Comparison of ENCODE assay signal across 1 cellular context in the genomic region with DNA sequence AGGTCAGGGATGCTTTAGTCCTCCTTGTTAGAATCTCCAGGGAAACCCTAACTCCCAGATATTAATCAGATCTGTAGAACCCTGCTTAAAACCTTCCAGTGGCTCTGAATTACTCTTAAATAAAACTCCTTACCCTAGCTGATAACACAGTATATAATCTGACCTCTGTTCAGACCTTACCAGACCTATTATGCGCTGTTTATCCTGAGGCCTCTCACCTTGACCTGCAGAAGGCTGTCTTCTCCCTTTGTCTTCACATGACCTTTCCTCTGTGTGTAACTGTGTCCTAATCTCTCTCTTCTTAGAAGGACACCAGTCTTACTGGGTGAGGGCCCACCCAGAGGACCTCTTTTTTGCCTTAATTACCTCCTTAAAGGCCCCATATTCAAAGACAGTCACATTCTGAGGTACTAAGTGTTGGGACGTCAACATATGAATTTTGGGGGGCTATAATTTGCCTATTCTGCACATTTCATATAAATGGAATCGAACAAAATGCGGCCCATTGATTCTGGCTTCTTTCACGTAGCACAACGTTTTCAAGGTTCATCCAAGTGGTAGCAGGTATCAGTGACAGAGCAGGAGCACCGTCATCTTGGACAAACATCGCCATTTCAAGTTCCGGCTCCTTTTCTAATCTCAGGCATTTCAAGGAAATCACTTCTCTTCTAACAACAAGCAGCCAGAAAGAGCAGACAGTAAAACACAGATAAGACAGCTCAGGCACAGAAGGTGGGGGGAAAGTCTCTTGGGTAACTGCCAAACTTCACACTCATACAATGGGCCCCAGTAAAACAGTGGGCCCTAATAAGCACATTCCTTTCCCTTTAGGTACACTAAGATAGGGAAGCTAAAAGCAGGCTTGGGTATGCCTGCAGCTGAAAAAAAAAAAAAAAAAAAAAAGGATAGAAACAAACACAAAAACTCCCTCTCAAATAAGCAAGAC.
TF ChIP-seq lines count a peak whose summit lies in the region.

No MANE protein-coding gene starts in this region.

TF ChIP-seq in K562, 482 proteins besides CTCF, POLR2A, EP300 and RAD21 (continued from another document and continues in another):
- TF ChIP-seq TBL1XR1 (IDR thresholded peaks at IDR 0.05; ENCODE audit: low read length in 2 of 2) (peak in 1 of 2 experiments; percentile 70; a peak in 1 of 4 replicates), KAT8 (IDR thresholded peaks at IDR 0.05; ENCODE audit: low read depth) (0 out of 2 replicates have a peak, but pooled peaks have one; percentile 28), TAF15 (IDR thresholded peaks at IDR 0.05; ENCODE audit: low read depth, low read length) (no peak), MCM7 (IDR thresholded peaks at IDR 0.05) (0 out of 4 replicates have a peak, but pooled peaks of 1 of the 2 experiments have one; percentile 35), KLF16 (IDR thresholded peaks at IDR 0.05) (peak; percentile 63; the same call in 1 of the 2 replicates), RAD51 (IDR thresholded peaks at IDR 0.05; ENCODE audit: borderline replicate concordance, low read depth) (0 out of 2 replicates have a peak, but pooled peaks have one; percentile 10), ASH1L (IDR thresholded peaks at IDR 0.05; ENCODE audit: borderline replicate concordance, low read depth, partially characterized antibody) (no peak), TGIF2 (CRISPR knock-in tag; IDR thresholded peaks at IDR 0.05) (no peak), NRF1 (conservative IDR thresholded peaks at IDR 0.05 in 1 of 2, IDR thresholded peaks at IDR 0.05 in 1 of 2) (peak; percentile 16 to 20; a peak in 1 of 4 replicates), ATF1 (CRISPR knock-in tag; IDR thresholded peaks at IDR 0.05) (no peak), ATF1 (tag; IDR thresholded peaks at IDR 0.05) (peak; percentile 59; the same call in 1 of the 2 replicates), HNRNPH1 (optimal IDR thresholded peaks at IDR 0.05; ENCODE audit: low read depth, low read length) (no peak), RHOXF2B (CRISPR knock-in tag; conservative IDR thresholded peaks at IDR 0.05) (no peak), NEUROD1 (IDR thresholded peaks at IDR 0.05; ENCODE audit: borderline replicate concordance, low read depth, low read length, partially characterized antibody) (no peak), CC2D1A (IDR thresholded peaks at IDR 0.05) (0 out of 2 replicates have a peak, but pooled peaks have one; percentile 38), TAL1 (IDR thresholded peaks at IDR 0.05) (peak; percentile 90), HDAC2 (IDR thresholded peaks at IDR 0.05) (peak; percentile 98), GTF2F1 (IDR thresholded peaks at IDR 0.05; ENCODE audit: low read depth, low read length) (no peak), CBFA2T3 (IDR thresholded peaks at IDR 0.05) (peak; percentile 96), ZBTB7A (IDR thresholded peaks at IDR 0.05; ENCODE audit: borderline replicate concordance, control insufficient read depth, low read depth, low read length) (no peak), CSDE1 (IDR thresholded peaks at IDR 0.05) (no peak), MBD2 (IDR thresholded peaks at IDR 0.05; ENCODE audit: borderline replicate concordance, low read depth) (peak; percentile 23; the same call in 1 of the 2 replicates), NCOA1 (IDR thresholded peaks at IDR 0.05; ENCODE audit: low read depth) (peak; percentile 80; the same call in 1 of the 2 replicates), MECOM (CRISPR knock-in tag; IDR thresholded peaks at IDR 0.05) (no peak), RCOR1 (IDR thresholded peaks at IDR 0.05; ENCODE audit: borderline replicate concordance in 1 of 2, low read depth in 2 of 2, low read length in 2 of 2) (peak; percentile 85 to 98), HNRNPK (IDR thresholded peaks at IDR 0.05; ENCODE audit: low read depth, low read length, poor library complexity, severe bottlenecking) (no peak), ZNF384 (IDR thresholded peaks at IDR 0.05; ENCODE audit: low read depth, low read length) (peak; percentile 64), CBX3 (IDR thresholded peaks at IDR 0.05; ENCODE audit: borderline replicate concordance in 1 of 2, low read length in 2 of 2) (no peak), POLR2B (IDR thresholded peaks at IDR 0.05; ENCODE audit: low read depth, partially characterized antibody) (no peak), ZEB2 (IDR thresholded peaks at IDR 0.05) (peak; percentile 64; the same call in 1 of the 2 replicates), RBM22 (IDR thresholded peaks at IDR 0.05; ENCODE audit: low read depth, low read length, poor library complexity, severe bottlenecking) (no peak), KDM4B (IDR thresholded peaks at IDR 0.05; ENCODE audit: borderline replicate concordance in 2 of 2, low read depth in 1 of 2) (no peak), TAF9B (IDR thresholded peaks at IDR 0.05; ENCODE audit: partially characterized antibody) (no peak), CBFA2T2 (conservative IDR thresholded peaks at IDR 0.05) (peak; percentile 94), FOXJ2 (tag; IDR thresholded peaks at IDR 0.05) (no peak), EWSR1 (IDR thresholded peaks at IDR 0.05; ENCODE audit: borderline replicate concordance, low read depth, partially characterized antibody) (no peak), ELF4 (CRISPR knock-in tag; IDR thresholded peaks at IDR 0.05) (no peak), HMGN3 (IDR thresholded peaks at IDR 0.05; ENCODE audit: borderline replicate concordance, extremely low read depth, insufficient read length, low read depth, low read length) (no peak), RBM25 (IDR thresholded peaks at IDR 0.05; ENCODE audit: low read depth, low read length, severe bottlenecking) (no peak)
- TF ChIP-seq, protein P1, sequence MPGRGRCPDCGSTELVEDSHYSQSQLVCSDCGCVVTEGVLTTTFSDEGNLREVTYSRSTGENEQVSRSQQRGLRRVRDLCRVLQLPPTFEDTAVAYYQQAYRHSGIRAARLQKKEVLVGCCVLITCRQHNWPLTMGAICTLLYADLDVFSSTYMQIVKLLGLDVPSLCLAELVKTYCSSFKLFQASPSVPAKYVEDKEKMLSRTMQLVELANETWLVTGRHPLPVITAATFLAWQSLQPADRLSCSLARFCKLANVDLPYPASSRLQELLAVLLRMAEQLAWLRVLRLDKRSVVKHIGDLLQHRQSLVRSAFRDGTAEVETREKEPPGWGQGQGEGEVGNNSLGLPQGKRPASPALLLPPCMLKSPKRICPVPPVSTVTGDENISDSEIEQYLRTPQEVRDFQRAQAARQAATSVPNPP (IDR thresholded peaks at IDR 0.05; ENCODE audit: borderline replicate concordance, insufficient read depth, insufficient read length) = no peak
- TF ChIP-seq, protein P2, sequence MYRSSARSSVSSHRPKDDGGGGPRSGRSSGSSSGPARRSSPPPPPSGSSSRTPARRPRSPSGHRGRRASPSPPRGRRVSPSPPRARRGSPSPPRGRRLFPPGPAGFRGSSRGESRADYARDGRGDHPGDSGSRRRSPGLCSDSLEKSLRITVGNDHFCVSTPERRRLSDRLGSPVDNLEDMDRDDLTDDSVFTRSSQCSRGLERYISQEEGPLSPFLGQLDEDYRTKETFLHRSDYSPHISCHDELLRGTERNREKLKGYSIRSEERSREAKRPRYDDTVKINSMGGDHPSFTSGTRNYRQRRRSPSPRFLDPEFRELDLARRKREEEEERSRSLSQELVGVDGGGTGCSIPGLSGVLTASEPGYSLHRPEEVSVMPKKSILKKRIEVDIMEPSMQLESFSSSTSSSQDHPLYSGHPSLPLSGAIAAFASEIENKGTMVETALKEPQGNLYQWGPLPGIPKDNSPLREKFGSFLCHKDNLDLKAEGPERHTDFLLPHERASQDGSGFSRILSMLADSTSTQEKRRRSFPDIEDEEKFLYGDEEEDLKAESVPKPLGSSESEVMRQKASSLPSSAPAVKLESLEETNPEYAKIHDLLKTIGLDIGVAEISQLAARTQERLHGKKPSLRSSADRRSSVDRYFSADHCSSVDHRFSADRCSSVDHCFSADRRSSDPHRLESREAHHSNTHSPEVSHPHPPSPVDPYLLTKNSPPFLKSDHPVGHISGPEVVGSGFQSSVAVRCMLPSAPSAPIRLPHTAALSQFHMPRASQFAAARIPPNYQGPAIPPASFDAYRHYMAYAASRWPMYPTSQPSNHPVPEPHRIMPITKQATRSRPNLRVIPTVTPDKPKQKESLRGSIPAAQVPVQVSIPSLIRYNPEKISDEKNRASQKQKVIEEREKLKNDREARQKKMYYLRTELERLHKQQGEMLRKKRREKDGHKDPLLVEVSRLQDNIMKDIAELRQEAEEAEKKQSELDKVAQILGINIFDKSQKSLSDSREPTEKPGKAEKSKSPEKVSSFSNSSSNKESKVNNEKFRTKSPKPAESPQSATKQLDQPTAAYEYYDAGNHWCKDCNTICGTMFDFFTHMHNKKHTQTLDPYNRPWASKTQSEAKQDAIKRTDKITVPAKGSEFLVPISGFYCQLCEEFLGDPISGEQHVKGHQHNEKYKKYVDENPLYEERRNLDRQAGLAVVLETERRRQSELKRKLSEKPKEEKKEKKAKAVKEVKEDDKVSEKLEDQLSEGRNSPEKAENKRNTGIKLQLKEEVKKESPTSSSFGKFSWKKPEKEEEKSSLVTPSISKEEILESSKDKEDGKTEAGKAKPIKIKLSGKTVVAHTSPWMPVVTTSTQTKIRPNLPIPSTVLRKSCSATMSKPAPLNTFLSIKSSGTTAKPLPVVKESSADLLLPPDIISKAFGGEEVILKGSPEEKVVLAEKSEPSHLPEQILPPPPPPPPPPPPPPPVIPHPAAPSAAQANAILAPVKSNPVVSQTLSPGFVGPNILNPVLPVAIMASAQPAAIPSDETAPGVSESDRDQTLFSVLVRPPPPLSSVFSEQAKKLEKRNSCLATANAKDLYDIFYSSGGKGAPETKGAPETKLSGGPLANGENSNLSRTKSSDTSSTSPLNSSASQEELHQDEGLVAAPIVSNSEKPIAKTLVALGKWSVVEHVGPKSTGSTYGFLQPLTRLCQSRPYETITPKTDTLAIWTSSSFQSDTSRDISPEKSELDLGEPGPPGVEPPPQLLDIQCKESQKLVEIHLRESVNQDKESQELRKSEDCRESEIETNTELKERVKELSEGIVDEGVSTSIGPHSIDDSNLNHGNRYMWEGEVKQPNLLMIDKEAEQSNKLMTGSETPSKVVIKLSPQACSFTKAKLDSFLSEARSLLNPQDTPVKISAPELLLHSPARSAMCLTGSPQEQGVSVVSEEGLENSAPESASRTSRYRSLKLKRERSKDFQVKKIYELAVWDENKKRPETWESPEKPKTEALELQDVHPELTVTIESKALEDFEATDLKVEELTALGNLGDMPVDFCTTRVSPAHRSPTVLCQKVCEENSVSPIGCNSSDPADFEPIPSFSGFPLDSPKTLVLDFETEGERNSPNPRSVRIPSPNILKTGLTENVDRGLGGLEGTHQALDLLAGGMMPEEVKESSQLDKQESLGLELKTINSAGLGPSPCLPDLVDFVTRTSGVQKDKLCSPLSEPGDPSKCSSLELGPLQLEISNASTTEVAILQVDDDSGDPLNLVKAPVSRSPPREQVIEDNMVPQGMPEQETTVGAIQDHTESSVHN (IDR thresholded peaks at IDR 0.05; ENCODE audit: borderline replicate concordance in 1 of 2, low read depth in 1 of 2) = peak in 1 of 2 experiments; percentile 36; a peak in 1 of 4 replicates
- TF ChIP-seq, protein P3, sequence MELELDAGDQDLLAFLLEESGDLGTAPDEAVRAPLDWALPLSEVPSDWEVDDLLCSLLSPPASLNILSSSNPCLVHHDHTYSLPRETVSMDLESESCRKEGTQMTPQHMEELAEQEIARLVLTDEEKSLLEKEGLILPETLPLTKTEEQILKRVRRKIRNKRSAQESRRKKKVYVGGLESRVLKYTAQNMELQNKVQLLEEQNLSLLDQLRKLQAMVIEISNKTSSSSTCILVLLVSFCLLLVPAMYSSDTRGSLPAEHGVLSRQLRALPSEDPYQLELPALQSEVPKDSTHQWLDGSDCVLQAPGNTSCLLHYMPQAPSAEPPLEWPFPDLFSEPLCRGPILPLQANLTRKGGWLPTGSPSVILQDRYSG (tag; conservative IDR thresholded peaks at IDR 0.05; ENCODE audit: low read depth) = no peak
- TF ChIP-seq, protein P4, sequence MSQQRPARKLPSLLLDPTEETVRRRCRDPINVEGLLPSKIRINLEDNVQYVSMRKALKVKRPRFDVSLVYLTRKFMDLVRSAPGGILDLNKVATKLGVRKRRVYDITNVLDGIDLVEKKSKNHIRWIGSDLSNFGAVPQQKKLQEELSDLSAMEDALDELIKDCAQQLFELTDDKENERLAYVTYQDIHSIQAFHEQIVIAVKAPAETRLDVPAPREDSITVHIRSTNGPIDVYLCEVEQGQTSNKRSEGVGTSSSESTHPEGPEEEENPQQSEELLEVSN (IDR thresholded peaks at IDR 0.05; ENCODE audit: borderline replicate concordance in 1 of 2, extremely low read depth in 1 of 2, insufficient read depth in 1 of 2, insufficient read length in 1 of 2, low read depth in 1 of 2, low read length in 1 of 2, poor library complexity in 1 of 2, severe bottlenecking in 1 of 2) = no peak
- TF ChIP-seq, protein P5, sequence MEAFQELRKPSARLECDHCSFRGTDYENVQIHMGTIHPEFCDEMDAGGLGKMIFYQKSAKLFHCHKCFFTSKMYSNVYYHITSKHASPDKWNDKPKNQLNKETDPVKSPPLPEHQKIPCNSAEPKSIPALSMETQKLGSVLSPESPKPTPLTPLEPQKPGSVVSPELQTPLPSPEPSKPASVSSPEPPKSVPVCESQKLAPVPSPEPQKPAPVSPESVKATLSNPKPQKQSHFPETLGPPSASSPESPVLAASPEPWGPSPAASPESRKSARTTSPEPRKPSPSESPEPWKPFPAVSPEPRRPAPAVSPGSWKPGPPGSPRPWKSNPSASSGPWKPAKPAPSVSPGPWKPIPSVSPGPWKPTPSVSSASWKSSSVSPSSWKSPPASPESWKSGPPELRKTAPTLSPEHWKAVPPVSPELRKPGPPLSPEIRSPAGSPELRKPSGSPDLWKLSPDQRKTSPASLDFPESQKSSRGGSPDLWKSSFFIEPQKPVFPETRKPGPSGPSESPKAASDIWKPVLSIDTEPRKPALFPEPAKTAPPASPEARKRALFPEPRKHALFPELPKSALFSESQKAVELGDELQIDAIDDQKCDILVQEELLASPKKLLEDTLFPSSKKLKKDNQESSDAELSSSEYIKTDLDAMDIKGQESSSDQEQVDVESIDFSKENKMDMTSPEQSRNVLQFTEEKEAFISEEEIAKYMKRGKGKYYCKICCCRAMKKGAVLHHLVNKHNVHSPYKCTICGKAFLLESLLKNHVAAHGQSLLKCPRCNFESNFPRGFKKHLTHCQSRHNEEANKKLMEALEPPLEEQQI (IDR thresholded peaks at IDR 0.05) = no peak
- TF ChIP-seq, protein P6, sequence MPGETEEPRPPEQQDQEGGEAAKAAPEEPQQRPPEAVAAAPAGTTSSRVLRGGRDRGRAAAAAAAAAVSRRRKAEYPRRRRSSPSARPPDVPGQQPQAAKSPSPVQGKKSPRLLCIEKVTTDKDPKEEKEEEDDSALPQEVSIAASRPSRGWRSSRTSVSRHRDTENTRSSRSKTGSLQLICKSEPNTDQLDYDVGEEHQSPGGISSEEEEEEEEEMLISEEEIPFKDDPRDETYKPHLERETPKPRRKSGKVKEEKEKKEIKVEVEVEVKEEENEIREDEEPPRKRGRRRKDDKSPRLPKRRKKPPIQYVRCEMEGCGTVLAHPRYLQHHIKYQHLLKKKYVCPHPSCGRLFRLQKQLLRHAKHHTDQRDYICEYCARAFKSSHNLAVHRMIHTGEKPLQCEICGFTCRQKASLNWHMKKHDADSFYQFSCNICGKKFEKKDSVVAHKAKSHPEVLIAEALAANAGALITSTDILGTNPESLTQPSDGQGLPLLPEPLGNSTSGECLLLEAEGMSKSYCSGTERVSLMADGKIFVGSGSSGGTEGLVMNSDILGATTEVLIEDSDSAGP (CRISPR knock-in tag; IDR thresholded peaks at IDR 0.05) = no peak
